In the genomic region with DNA sequence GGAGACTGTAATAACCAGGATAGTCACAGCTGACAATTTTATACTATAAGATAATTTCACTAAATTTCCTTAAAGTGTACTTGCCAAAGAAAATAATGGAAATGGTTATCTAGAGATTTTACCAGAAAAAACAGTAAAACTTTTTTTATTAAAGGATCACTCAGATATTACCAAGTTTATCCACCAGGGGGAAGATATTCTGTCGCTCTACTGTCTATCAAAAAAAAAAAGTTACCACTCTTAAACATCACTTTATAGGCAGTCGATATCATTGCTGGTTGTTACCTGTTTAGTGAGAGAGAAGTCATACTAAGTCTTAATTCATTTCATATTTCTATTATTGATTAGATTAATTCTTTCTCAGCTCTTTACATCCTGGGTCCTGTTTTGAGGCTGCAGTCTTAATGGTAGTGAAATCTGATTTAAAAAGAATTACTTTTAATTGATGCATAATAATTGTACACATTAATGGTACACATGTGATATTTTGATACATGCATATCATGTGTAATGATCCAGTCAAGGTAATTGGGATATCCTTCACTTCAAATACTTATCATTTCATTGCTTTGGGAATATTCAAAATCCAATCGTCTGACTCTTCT, we compare ENCODE assay signal across 9 cellular contexts. TPM values are rescaled to one million over a fixed set of nuclear protein-coding genes. Genes with fewer than 3 reads are reported as not detected.
A peak's percentile ranks its signal among the peaks of the same experiment; 100 is the strongest.
DNase-seq lines count a peak whose midpoint lies in the region; ATAC-seq and TF ChIP-seq lines count a peak whose summit lies in the region.
"Had no signal": no experiment of that assay in that cellular context is flagged by ENCODE, and none has a peak within 500 bp of the region (broad histone marks: within the 10 kb centered on the region; RNA-seq: fewer than 3 reads in every experiment).

No MANE protein-coding gene starts in this region.

- no peak overlapping the region for H3K4me3 ChIP-seq in adipocyte (ENCODE audit: low read length)
- H3K4me3 ChIP-seq in liver (ENCODE audit: low read depth in 1 of 3, low read length in 3 of 3), result no peak overlapping the region

- no peaks in the 10 kb centered on the region for H3K9me3 ChIP-seq in adipocyte (ENCODE audit: control insufficient read depth, low read length)
- no peaks in the 10 kb centered on the region for H3K9me3 ChIP-seq in liver (ENCODE audit: control insufficient read depth in 4 of 4, low read length in 3 of 4)

- H3K9me3 Mint-ChIP-seq in HFFc6, result no peaks in the 10 kb centered on the region
- H3K9me3 Mint-ChIP-seq: T-cell had no signal

- H3K4me1 ChIP-seq in adipocyte (ENCODE audit: control insufficient read depth, insufficient read depth, low read length), result peaks cover 18% of the 10 kb centered on the region
- H3K4me1 ChIP-seq in liver (ENCODE audit: control insufficient read depth in 4 of 4, insufficient read depth in 4 of 4, low read length in 3 of 4), result no peaks in the 10 kb centered on the region

- H3K27ac Mint-ChIP-seq in HFFc6, result no peak overlapping the region
- H3K27ac Mint-ChIP-seq: T-cell had no signal

- H3K36me3 ChIP-seq in adipocyte (ENCODE audit: control insufficient read depth, insufficient read depth, low read length, severe bottlenecking) (no peaks in the 10 kb centered on the region), liver (ENCODE audit: control insufficient read depth in 4 of 4, insufficient read depth in 3 of 4, low read depth in 1 of 4, low read length in 3 of 4) (no peaks in the 10 kb centered on the region)

- H3K4me1 Mint-ChIP-seq in HFFc6 (ENCODE audit: low read depth), result peaks cover 29% of the 10 kb centered on the region

- no peak overlapping the region for H3K4me3 Mint-ChIP-seq in HFFc6
- H3K4me3 Mint-ChIP-seq: T-cell had no signal

- H3K27ac ChIP-seq in liver (ENCODE audit: low read depth in 1 of 2, low read length in 2 of 2), result no peak overlapping the region

- WGBS in liver, result 49% methylated on average over 3 of the region's 3 CpGs

- no peaks in the 10 kb centered on the region for H3K27me3 Mint-ChIP-seq in HFFc6 (ENCODE audit: insufficient read depth)
- H3K27me3 Mint-ChIP-seq: T-cell had no signal

- TF ChIP-seq RAD21 in liver (IDR thresholded peaks at IDR 0.05), result peak; percentile 40 to 60

- H3K36me3 Mint-ChIP-seq in HFFc6 (ENCODE audit: low read depth), result no peaks in the 10 kb centered on the region

- TF ChIP-seq CTCF in HFFc6 (IDR thresholded peaks at IDR 0.05) (peak; percentile 87), liver (IDR thresholded peaks at IDR 0.05; ENCODE audit: low read depth, low read length, missing input control) (peak; percentile 33)

- DNase-seq in CD1c-positive myeloid dendritic cell (ENCODE audit: extremely low spot score), result peak; percentile 7
- DNase-seq in HFFc6, result no peak
- peak; percentile 46 for DNase-seq in adipocyte (ENCODE audit: low read depth)
- no peak for DNase-seq in stimulated activated CD4-positive, alpha-beta T cell treated with anti-CD3 and anti-CD28 coated beads, Interleukin-4, amount 100 ng/mL, for 24 hours
- DNase-seq: T-cell had no signal

- ATAC-seq in GM18907 (IDR thresholded peaks at IDR 0.05; ENCODE audit: unreplicated experiment) (no peak), HG02588 (IDR thresholded peaks at IDR 0.05; ENCODE audit: unreplicated experiment) (no peak), HG02884 (IDR thresholded peaks at IDR 0.05; ENCODE audit: unreplicated experiment) (no peak)

- no peaks in the 10 kb centered on the region for H3K27me3 ChIP-seq in adipocyte (replicated peaks; ENCODE audit: control insufficient read depth, insufficient read depth, low read length)
- no peaks in the 10 kb centered on the region for H3K27me3 ChIP-seq in liver (ENCODE audit: control insufficient read depth in 4 of 4, insufficient read depth in 4 of 4, low read length in 3 of 4)

- H3K9ac ChIP-seq in adipocyte (ENCODE audit: low read length) (no peak overlapping the region), liver (ENCODE audit: low read depth in 1 of 2, low read length in 2 of 2) (no peak overlapping the region)

TF ChIP-seq in liver, 16 proteins besides CTCF, POLR2A, EP300 and RAD21:
- TF ChIP-seq HNF4G (IDR thresholded peaks at IDR 0.05) (no peak), EGR1 (IDR thresholded peaks at IDR 0.05; ENCODE audit: low read depth in 2 of 2) (no peak), TAF1 (conservative IDR thresholded peaks at IDR 0.05) (no peak), RXRA (IDR thresholded peaks at IDR 0.05) (no peak), FOXA2 (IDR thresholded peaks at IDR 0.05) (no peak), FOXA1 (IDR thresholded peaks at IDR 0.05) (no peak), HNF4A (conservative IDR thresholded peaks at IDR 0.05) (no peak), YY1 (IDR thresholded peaks at IDR 0.05) (no peak), NR2F2 (IDR thresholded peaks at IDR 0.05) (no peak), GABPA (IDR thresholded peaks at IDR 0.05 in 1 of 2, conservative IDR thresholded peaks at IDR 0.05 in 1 of 2) (no peak), JUND (IDR thresholded peaks at IDR 0.05) (no peak), SP1 (IDR thresholded peaks at IDR 0.05) (no peak)
- TF ChIP-seq, protein P1, sequence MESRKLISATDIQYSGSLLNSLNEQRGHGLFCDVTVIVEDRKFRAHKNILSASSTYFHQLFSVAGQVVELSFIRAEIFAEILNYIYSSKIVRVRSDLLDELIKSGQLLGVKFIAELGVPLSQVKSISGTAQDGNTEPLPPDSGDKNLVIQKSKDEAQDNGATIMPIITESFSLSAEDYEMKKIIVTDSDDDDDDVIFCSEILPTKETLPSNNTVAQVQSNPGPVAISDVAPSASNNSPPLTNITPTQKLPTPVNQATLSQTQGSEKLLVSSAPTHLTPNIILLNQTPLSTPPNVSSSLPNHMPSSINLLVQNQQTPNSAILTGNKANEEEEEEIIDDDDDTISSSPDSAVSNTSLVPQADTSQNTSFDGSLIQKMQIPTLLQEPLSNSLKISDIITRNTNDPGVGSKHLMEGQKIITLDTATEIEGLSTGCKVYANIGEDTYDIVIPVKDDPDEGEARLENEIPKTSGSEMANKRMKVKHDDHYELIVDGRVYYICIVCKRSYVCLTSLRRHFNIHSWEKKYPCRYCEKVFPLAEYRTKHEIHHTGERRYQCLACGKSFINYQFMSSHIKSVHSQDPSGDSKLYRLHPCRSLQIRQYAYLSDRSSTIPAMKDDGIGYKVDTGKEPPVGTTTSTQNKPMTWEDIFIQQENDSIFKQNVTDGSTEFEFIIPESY (IDR thresholded peaks at IDR 0.05), result no peak
- TF ChIP-seq, protein P2, sequence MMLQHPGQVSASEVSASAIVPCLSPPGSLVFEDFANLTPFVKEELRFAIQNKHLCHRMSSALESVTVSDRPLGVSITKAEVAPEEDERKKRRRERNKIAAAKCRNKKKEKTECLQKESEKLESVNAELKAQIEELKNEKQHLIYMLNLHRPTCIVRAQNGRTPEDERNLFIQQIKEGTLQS (IDR thresholded peaks at IDR 0.05), result no peak
- TF ChIP-seq, protein P3, sequence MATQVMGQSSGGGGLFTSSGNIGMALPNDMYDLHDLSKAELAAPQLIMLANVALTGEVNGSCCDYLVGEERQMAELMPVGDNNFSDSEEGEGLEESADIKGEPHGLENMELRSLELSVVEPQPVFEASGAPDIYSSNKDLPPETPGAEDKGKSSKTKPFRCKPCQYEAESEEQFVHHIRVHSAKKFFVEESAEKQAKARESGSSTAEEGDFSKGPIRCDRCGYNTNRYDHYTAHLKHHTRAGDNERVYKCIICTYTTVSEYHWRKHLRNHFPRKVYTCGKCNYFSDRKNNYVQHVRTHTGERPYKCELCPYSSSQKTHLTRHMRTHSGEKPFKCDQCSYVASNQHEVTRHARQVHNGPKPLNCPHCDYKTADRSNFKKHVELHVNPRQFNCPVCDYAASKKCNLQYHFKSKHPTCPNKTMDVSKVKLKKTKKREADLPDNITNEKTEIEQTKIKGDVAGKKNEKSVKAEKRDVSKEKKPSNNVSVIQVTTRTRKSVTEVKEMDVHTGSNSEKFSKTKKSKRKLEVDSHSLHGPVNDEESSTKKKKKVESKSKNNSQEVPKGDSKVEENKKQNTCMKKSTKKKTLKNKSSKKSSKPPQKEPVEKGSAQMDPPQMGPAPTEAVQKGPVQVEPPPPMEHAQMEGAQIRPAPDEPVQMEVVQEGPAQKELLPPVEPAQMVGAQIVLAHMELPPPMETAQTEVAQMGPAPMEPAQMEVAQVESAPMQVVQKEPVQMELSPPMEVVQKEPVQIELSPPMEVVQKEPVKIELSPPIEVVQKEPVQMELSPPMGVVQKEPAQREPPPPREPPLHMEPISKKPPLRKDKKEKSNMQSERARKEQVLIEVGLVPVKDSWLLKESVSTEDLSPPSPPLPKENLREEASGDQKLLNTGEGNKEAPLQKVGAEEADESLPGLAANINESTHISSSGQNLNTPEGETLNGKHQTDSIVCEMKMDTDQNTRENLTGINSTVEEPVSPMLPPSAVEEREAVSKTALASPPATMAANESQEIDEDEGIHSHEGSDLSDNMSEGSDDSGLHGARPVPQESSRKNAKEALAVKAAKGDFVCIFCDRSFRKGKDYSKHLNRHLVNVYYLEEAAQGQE (IDR thresholded peaks at IDR 0.05), result no peak
- TF ChIP-seq, protein P4, sequence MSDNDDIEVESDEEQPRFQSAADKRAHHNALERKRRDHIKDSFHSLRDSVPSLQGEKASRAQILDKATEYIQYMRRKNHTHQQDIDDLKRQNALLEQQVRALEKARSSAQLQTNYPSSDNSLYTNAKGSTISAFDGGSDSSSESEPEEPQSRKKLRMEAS (IDR thresholded peaks at IDR 0.05), result no peak

RNA-seq across cellular contexts. Expression of a gene that starts 18.9 kb away (rescaled TPM):
- 1 to 10 TPM; 7.4 to 8.8 (median 8.2) TPM for total RNA-seq in HFFc6 (2021; fragmentation: NEBNext Ultra II Directional; extraction: Animal tissue kit (Norgen Biotek cat#: 25700))
- total RNA-seq in liver, result 1 to 10 TPM; 4.6 to 9.2 TPM
- polyA plus RNA-seq in liver, result 1 to 10 TPM; 1.9 to 2.9 TPM

Comparison
In these comparisons a context has a peak if more than half of its experiments do, and no peak if none do; other contexts are left out.
1. DNase-seq: peak in CD1c-positive myeloid dendritic cell (single experiment) and adipocyte (single experiment); none in HFFc6 (single experiment) and stimulated activated CD4-positive, alpha-beta T cell treated with anti-CD3 and anti-CD28 coated beads, Interleukin-4, amount 100 ng/mL, for 24 hours (single experiment).